10 cellular contexts compared by ENCODE assay signal in the genomic region with DNA sequence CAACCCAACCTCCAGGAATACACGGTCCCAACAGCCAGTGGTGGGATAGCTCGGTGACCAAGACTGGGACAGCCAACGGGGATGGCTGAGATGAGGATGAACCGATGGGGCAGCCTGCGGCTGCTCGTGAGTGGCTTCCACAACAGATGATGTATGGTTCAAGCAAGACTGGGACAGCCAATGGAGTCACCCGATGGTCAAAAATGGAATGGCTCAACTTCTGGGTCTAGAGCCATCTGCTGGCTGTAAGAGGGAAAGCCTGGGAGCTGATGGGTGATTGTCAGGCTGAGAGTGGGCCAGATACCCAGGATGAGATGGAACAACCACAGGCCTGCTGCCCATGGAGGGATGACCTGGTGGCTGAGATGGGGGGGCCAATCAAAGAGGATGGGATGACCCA. TPM values are rescaled to one million over a fixed set of nuclear protein-coding genes. Genes with fewer than 3 reads are reported as not detected.
DNase-seq lines count a peak whose midpoint lies in the region; ATAC-seq, FAIRE-seq and TF ChIP-seq lines count a peak whose summit lies in the region.
"Had no signal": no experiment of that assay in that cellular context is flagged by ENCODE, and none has a peak within 500 bp of the region (broad histone marks: within the 10 kb centered on the region; RNA-seq: fewer than 3 reads in every experiment).

No MANE protein-coding gene starts in this region.

- H3K9me3 ChIP-seq in liver (ENCODE audit: control insufficient read depth in 4 of 4, low read length in 3 of 4), result no peaks in the 10 kb centered on the region
- no peaks in the 10 kb centered on the region for H3K9me3 ChIP-seq in HAP-1

- TF ChIP-seq RAD21 in liver (IDR thresholded peaks at IDR 0.05), result no peak

- H3K4me1 ChIP-seq in liver (ENCODE audit: control insufficient read depth in 4 of 4, insufficient read depth in 4 of 4, low read length in 3 of 4) (peaks cover 5 to 10% (median 7%) of the 10 kb centered on the region in 4 donors), HAP-1 (no peaks in the 10 kb centered on the region)

- no peaks in the 10 kb centered on the region for H3K27me3 ChIP-seq in liver (ENCODE audit: control insufficient read depth in 4 of 4, insufficient read depth in 4 of 4, low read length in 3 of 4)
- H3K27me3 ChIP-seq in HAP-1 (ENCODE audit: low read depth), result peaks cover 17% of the 10 kb centered on the region

- no peaks in the 10 kb centered on the region for H3K36me3 ChIP-seq in liver (ENCODE audit: control insufficient read depth in 4 of 4, insufficient read depth in 3 of 4, low read depth in 1 of 4, low read length in 3 of 4)
- H3K36me3 ChIP-seq in HAP-1 (replicated peaks), result no peaks in the 10 kb centered on the region

- H3K4me3 ChIP-seq in astrocyte of the cerebellum (ENCODE audit: low read depth, low read length) (no peak overlapping the region), liver (ENCODE audit: low read depth in 1 of 3, low read length in 3 of 3) (no peak overlapping the region), HAP-1 (no peak overlapping the region)

- FAIRE-seq in D721Med (lab: Jason Lieb, UNC), result no peak

- no peak overlapping the region for H3K27ac ChIP-seq in liver (ENCODE audit: low read depth in 1 of 2, low read length in 2 of 2)

- TF ChIP-seq CTCF in D721Med (IDR thresholded peaks at IDR 0.05; ENCODE audit: insufficient read depth, missing control alignments) (peak; percentile 18), astrocyte of the cerebellum (IDR thresholded peaks at IDR 0.05; ENCODE audit: low read depth, low read length, missing control alignments) (peak; percentile 40), liver (IDR thresholded peaks at IDR 0.05; ENCODE audit: low read depth, low read length, missing input control) (peak; percentile 14)

- in situ Hi-C loops in astrocyte of the cerebellum (cut with HindIII; ENCODE audit: low sequenced_read_pairs) (no loop called here), HAP-1 (cut with MboI; ENCODE audit: low sequenced_read_pairs) (no loop called here)

- no peak for ATAC-seq in GM21367 (IDR thresholded peaks at IDR 0.05; ENCODE audit: unreplicated experiment)

- 95% methylated on average over 7 of the region's 7 CpGs for WGBS in liver

- H3K9ac ChIP-seq in liver (ENCODE audit: low read depth in 1 of 2, low read length in 2 of 2), result no peak overlapping the region

- DNase-seq in D721Med (ENCODE audit: insufficient read length, low spot score) (peak; percentile 61), HCEC 1CT (peak; percentile 27), astrocyte of the cerebellum (ENCODE audit: low read depth) (no peak), HAP-1 (ENCODE audit: low spot score in 2 of 2) (no peak)
- no peak for DNase-seq in stimulated activated naive CD4-positive, alpha-beta T cell treated with Interleukin-2 at 50 U/mL for 16 hours (lab: John Stamatoyannopoulos, UW)
- no peak for DNase-seq in activated CD4-positive, alpha-beta T cell treated with anti-CD3 and anti-CD28 coated beads for 48 hours
- DNase-seq: activated CD4-positive, alpha-beta T cell treated with anti-CD3 and anti-CD28 coated beads, Interleukin-2, amount 50 U/mL, for 48 hours had no signal

TF ChIP-seq in liver, 16 proteins besides CTCF, POLR2A, EP300 and RAD21:
- TF ChIP-seq GABPA (IDR thresholded peaks at IDR 0.05 in 1 of 2, conservative IDR thresholded peaks at IDR 0.05 in 1 of 2), result no peak
- no peak for TF ChIP-seq HNF4A (conservative IDR thresholded peaks at IDR 0.05)
- no peak for TF ChIP-seq SP1 (IDR thresholded peaks at IDR 0.05)
- TF ChIP-seq FOXA1 (IDR thresholded peaks at IDR 0.05), result no peak
- TF ChIP-seq NR2F2 (IDR thresholded peaks at IDR 0.05), result no peak
- TF ChIP-seq JUND (IDR thresholded peaks at IDR 0.05), result no peak
- TF ChIP-seq, protein P1, sequence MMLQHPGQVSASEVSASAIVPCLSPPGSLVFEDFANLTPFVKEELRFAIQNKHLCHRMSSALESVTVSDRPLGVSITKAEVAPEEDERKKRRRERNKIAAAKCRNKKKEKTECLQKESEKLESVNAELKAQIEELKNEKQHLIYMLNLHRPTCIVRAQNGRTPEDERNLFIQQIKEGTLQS (IDR thresholded peaks at IDR 0.05), result no peak
- TF ChIP-seq, protein P2, sequence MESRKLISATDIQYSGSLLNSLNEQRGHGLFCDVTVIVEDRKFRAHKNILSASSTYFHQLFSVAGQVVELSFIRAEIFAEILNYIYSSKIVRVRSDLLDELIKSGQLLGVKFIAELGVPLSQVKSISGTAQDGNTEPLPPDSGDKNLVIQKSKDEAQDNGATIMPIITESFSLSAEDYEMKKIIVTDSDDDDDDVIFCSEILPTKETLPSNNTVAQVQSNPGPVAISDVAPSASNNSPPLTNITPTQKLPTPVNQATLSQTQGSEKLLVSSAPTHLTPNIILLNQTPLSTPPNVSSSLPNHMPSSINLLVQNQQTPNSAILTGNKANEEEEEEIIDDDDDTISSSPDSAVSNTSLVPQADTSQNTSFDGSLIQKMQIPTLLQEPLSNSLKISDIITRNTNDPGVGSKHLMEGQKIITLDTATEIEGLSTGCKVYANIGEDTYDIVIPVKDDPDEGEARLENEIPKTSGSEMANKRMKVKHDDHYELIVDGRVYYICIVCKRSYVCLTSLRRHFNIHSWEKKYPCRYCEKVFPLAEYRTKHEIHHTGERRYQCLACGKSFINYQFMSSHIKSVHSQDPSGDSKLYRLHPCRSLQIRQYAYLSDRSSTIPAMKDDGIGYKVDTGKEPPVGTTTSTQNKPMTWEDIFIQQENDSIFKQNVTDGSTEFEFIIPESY (IDR thresholded peaks at IDR 0.05), result no peak
- TF ChIP-seq TAF1 (conservative IDR thresholded peaks at IDR 0.05), result no peak
- no peak for TF ChIP-seq RXRA (IDR thresholded peaks at IDR 0.05)
- TF ChIP-seq, protein P3, sequence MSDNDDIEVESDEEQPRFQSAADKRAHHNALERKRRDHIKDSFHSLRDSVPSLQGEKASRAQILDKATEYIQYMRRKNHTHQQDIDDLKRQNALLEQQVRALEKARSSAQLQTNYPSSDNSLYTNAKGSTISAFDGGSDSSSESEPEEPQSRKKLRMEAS (IDR thresholded peaks at IDR 0.05), result no peak

RNA-seq across cellular contexts. Expression of gene SYT7, which starts 35.5 kb away (rescaled TPM):
- total RNA-seq in liver, result 100 to 1,000 TPM in 1 of 2 donors, 1 to 10 TPM in 1; 2.1 to 114 TPM
- polyA plus RNA-seq in liver, result 10 to 100 TPM; 15.2 to 46.4 TPM

RNA-seq across cellular contexts. Expression of gene LRRC10B, which starts 36.8 kb away (rescaled TPM):
- total RNA-seq in liver, result under 1 TPM in 1 of 2 donors, not detected in 1; 0.08 TPM
- polyA plus RNA-seq in liver, result under 1 TPM in 1 of 2 donors, not detected in 1; 0.03 TPM
- total RNA-seq: H4 had no signal

Comparison
In these comparisons a context has a peak if more than half of its experiments do, and no peak if none do; other contexts are left out.
1. DNase-seq: peak in D721Med (single experiment) and HCEC 1CT (single experiment); none in astrocyte of the cerebellum (single experiment), HAP-1 (0 of 2), stimulated activated naive CD4-positive, alpha-beta T cell treated with Interleukin-2 at 50 U/mL for 16 hours (single experiment) and activated CD4-positive, alpha-beta T cell treated with anti-CD3 and anti-CD28 coated beads for 48 hours (single experiment).
2. Peak in every context shown above with its lines, with median percentiles within 50 percentile points of each other: CTCF ChIP-seq.